In the genomic region with DNA sequence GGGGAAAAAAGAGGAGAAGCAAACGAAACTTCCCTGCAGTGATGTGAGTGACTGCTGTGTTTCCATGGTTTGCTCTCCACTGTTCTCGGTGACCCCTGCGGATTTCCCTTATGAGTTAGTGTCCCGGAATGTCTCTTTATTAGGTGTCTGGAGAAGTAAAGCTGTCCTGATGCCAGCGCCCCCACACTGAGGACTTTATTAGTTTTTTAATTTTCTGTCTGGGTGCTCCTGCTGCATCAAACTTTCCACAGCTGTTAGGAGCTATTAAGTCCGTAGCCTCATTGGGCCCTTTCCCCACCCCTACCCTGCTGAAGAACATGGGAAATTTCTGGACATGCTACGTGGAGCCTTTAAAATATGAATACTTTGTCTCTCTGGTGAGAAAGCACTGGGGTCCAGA, we compare ENCODE assay signal across 15 cellular contexts.
DNase-seq lines count a peak whose midpoint lies in the region; ATAC-seq and TF ChIP-seq lines count a peak whose summit lies in the region.
"Had no signal": no experiment of that assay in that cellular context is flagged by ENCODE, and none has a peak within 500 bp of the region (broad histone marks: within the 10 kb centered on the region; RNA-seq: fewer than 3 reads in every experiment).

No MANE protein-coding gene starts in this region.

- H3K4me1 Mint-ChIP-seq in natural killer cell treated with Interleukin-12 subunit alpha and Interleukin-12 subunit beta and Interleukin-15 and Interleukin-18, amount 100 ng/mL, for 72 hours (ENCODE audit: low read depth in 2 of 2) = peaks cover 0 to 2% of the 10 kb centered on the region in 2 donors

- H3K4me1 ChIP-seq in suprapubic skin = peaks cover 53% of the 10 kb centered on the region

- no peak for TF ChIP-seq CTCF in suprapubic skin (IDR thresholded peaks at IDR 0.05)

- H3K36me3 Mint-ChIP-seq in natural killer cell treated with Interleukin-12 subunit alpha and Interleukin-12 subunit beta and Interleukin-15 and Interleukin-18, amount 100 ng/mL, for 72 hours = no peaks in the 10 kb centered on the region

- no peaks in the 10 kb centered on the region for H3K36me3 ChIP-seq in suprapubic skin
- H3K36me3 ChIP-seq: esophagus squamous epithelium, ovary had no signal

- no peak for ATAC-seq in HG02938 (IDR thresholded peaks at IDR 0.05; ENCODE audit: unreplicated experiment)
- no peak for ATAC-seq in natural killer cell treated with Interleukin-12 subunit alpha and Interleukin-12 subunit beta and Interleukin-15 and Interleukin-18, amount 100 ng/mL, for 72 hours
- ATAC-seq in stimulated activated naive CD8-positive, alpha-beta T cell treated with anti-CD3 and anti-CD28 coated beads, Interleukin-15, Interleukin-2, amounts not matched to agents 100 U/mL and 50 U/mL, for 24 hours = no peak

- H3K9me3 Mint-ChIP-seq in natural killer cell treated with Interleukin-12 subunit alpha and Interleukin-12 subunit beta and Interleukin-15 and Interleukin-18, amount 100 ng/mL, for 72 hours = no peaks in the 10 kb centered on the region
- H3K9me3 Mint-ChIP-seq: activated CD4-positive, alpha-beta memory T cell treated with anti-CD3 and anti-CD28 coated beads, Interleukin-2, amount 10 ng/mL, durations not matched to agents 7 days and 5 days; CD4-positive, alpha-beta T cell had no signal

- TF ChIP-seq POLR2A in suprapubic skin (IDR thresholded peaks at IDR 0.05) = no peak

- WGBS in suprapubic skin = 59% methylated on average over 7 of the region's 7 CpGs

- H3K27me3 ChIP-seq in suprapubic skin = no peaks in the 10 kb centered on the region
- H3K27me3 ChIP-seq: esophagus squamous epithelium, ovary had no signal

- no peak overlapping the region for H3K27ac ChIP-seq in suprapubic skin
- H3K27ac ChIP-seq: coronary artery, esophagus squamous epithelium, ovary had no signal

- H3K9me3 ChIP-seq in suprapubic skin = no peaks in the 10 kb centered on the region
- H3K9me3 ChIP-seq: esophagus squamous epithelium, ovary had no signal

- no peak overlapping the region for H3K4me3 Mint-ChIP-seq in natural killer cell treated with Interleukin-12 subunit alpha and Interleukin-12 subunit beta and Interleukin-15 and Interleukin-18, amount 100 ng/mL, for 72 hours
- H3K4me3 Mint-ChIP-seq: activated CD4-positive, alpha-beta memory T cell treated with anti-CD3 and anti-CD28 coated beads, Interleukin-2, amount 10 ng/mL, durations not matched to agents 7 days and 5 days; CD4-positive, alpha-beta T cell had no signal

- peak; percentile 81 for DNase-seq in GM03348 (ENCODE audit: low spot score)
- DNase-seq in amniotic epithelial cell (ENCODE audit: low read depth) = peak; percentile 52
- peak; percentile 88 for DNase-seq in iris pigment epithelial cell (ENCODE audit: low read depth)
- peak; percentile 41 for DNase-seq in skeletal muscle cell (ENCODE audit: low read depth)
- DNase-seq in natural killer cell treated with Interleukin-12 subunit alpha and Interleukin-12 subunit beta and Interleukin-15 and Interleukin-18, amount 100 ng/mL, for 72 hours (ENCODE audit: low spot score) = no peak
- no peak for DNase-seq in suprapubic skin (ENCODE audit: low spot score in 2 of 2)
- DNase-seq in stimulated activated naive CD8-positive, alpha-beta T cell treated with anti-CD3 and anti-CD28 coated beads, Interleukin-15, Interleukin-2, amounts not matched to agents 100 U/mL and 50 U/mL, for 24 hours = no peak
- DNase-seq: activated CD4-positive, alpha-beta memory T cell treated with anti-CD3 and anti-CD28 coated beads, Interleukin-2, amount 10 ng/mL, durations not matched to agents 7 days and 5 days; CD4-positive, alpha-beta T cell; esophagus squamous epithelium; NCI-H1417; NCI-H2227 treated with DMSO at 0.1 percent for 48 hours had no signal

- H3K4me3 ChIP-seq in skeletal muscle cell (ENCODE audit: low read depth, low read length) = no peak overlapping the region
- H3K4me3 ChIP-seq in suprapubic skin = no peak overlapping the region
- H3K4me3 ChIP-seq: coronary artery, esophagus squamous epithelium, ovary had no signal

- H3K27ac Mint-ChIP-seq in natural killer cell treated with Interleukin-12 subunit alpha and Interleukin-12 subunit beta and Interleukin-15 and Interleukin-18, amount 100 ng/mL, for 72 hours = no peak overlapping the region
- H3K27ac Mint-ChIP-seq: activated CD4-positive, alpha-beta memory T cell treated with anti-CD3 and anti-CD28 coated beads, Interleukin-2, amount 10 ng/mL, durations not matched to agents 7 days and 5 days; CD4-positive, alpha-beta T cell had no signal

- peaks cover 41 to 71% of the 10 kb centered on the region in 2 donors for H3K27me3 Mint-ChIP-seq in natural killer cell treated with Interleukin-12 subunit alpha and Interleukin-12 subunit beta and Interleukin-15 and Interleukin-18, amount 100 ng/mL, for 72 hours

- TF ChIP-seq EP300 in suprapubic skin (IDR thresholded peaks at IDR 0.05) = no peak

Comparison
In these comparisons a context has a peak if more than half of its experiments do, and no peak if none do; other contexts are left out.
1. DNase-seq: peak in GM03348 (single experiment), amniotic epithelial cell (single experiment), iris pigment epithelial cell (single experiment) and skeletal muscle cell (single experiment); none in natural killer cell treated with Interleukin-12 subunit alpha and Interleukin-12 subunit beta and Interleukin-15 and Interleukin-18, amount 100 ng/mL, for 72 hours (single experiment), suprapubic skin (0 of 2) and stimulated activated naive CD8-positive, alpha-beta T cell treated with anti-CD3 and anti-CD28 coated beads, Interleukin-15, Interleukin-2, amounts not matched to agents 100 U/mL and 50 U/mL, for 24 hours (single experiment).